Comparison of ENCODE assay signal across 9 cellular contexts in genomic region chr3:24365168-24365567, GRCh38.
DNase-seq lines count a peak whose midpoint lies in the region; ATAC-seq and TF ChIP-seq lines count a peak whose summit lies in the region.
"Had no signal": no experiment of that assay in that cellular context is flagged by ENCODE, and none has a peak within 500 bp of the region (broad histone marks: within the 10 kb centered on the region; RNA-seq: fewer than 3 reads in every experiment).

No MANE protein-coding gene starts in this region.

- H3K79me2 ChIP-seq in MM.1S (ENCODE audit: low read length) = no peaks in the 10 kb centered on the region

- H3K4me1 ChIP-seq in adrenal gland (replicated peaks in 1 of 2) = peaks cover 10 to 26% of the 10 kb centered on the region in 2 donors
- no peaks in the 10 kb centered on the region for H3K4me1 ChIP-seq in right cardiac atrium (ENCODE audit: control insufficient read depth, insufficient read depth, low read length)
- H3K4me1 ChIP-seq in MM.1S (ENCODE audit: low read length) = no peaks in the 10 kb centered on the region

- TF ChIP-seq POLR2A in adrenal gland (IDR thresholded peaks at IDR 0.05) = no peak

- H3K27ac ChIP-seq in adrenal gland (no peak overlapping the region), right cardiac atrium (ENCODE audit: low read length) (no peak overlapping the region), MM.1S (ENCODE audit: low read length) (no peak overlapping the region)

- ATAC-seq in right cardiac atrium (peak; percentile 91 to 97), HG03175 (IDR thresholded peaks at IDR 0.05; ENCODE audit: unreplicated experiment) (no peak)

- no peak overlapping the region for H3K4me2 ChIP-seq in MM.1S (ENCODE audit: low read depth, low read length)

- TF ChIP-seq CTCF in adrenal gland (IDR thresholded peaks at IDR 0.05) = peak in 1 of 6 experiments; percentile 27
- no peak for TF ChIP-seq CTCF in MM.1S (IDR thresholded peaks at IDR 0.05; ENCODE audit: low read length)

- H3K36me3 ChIP-seq in adrenal gland (replicated peaks in 1 of 2) (no peaks in the 10 kb centered on the region), MM.1S (replicated peaks; ENCODE audit: insufficient read depth, low read length) (no peaks in the 10 kb centered on the region)

- H3K9me3 ChIP-seq in adrenal gland (replicated peaks in 1 of 3) = no peaks in the 10 kb centered on the region
- H3K9me3 ChIP-seq in right cardiac atrium (ENCODE audit: control insufficient read depth, low read length) = no peaks in the 10 kb centered on the region
- H3K9me3 ChIP-seq in MM.1S (replicated peaks; ENCODE audit: insufficient read depth, low read length) = no peaks in the 10 kb centered on the region

- H2AFZ ChIP-seq in MM.1S (ENCODE audit: low read length) = no peak overlapping the region

- H3K27me3 ChIP-seq in adrenal gland = no peaks in the 10 kb centered on the region
- no peaks in the 10 kb centered on the region for H3K27me3 ChIP-seq in right cardiac atrium (ENCODE audit: control insufficient read depth, insufficient read depth)
- no peaks in the 10 kb centered on the region for H3K27me3 ChIP-seq in MM.1S (replicated peaks; ENCODE audit: insufficient read depth, low read length)

- no peaks in the 10 kb centered on the region for H3K9me2 ChIP-seq in MM.1S (replicated peaks; ENCODE audit: insufficient read depth, low read length)

- H3F3A ChIP-seq in MM.1S (ENCODE audit: insufficient read depth, low read length) = no peaks in the 10 kb centered on the region

- 0 to 3% (median 2%) methylated on average over 2 of the region's 2 CpGs for WGBS in adrenal gland, 4 donors
- 1% methylated on average over 2 of the region's 2 CpGs for WGBS in right cardiac atrium

- H4K20me1 ChIP-seq in MM.1S (ENCODE audit: insufficient read depth, low read length) = no peaks in the 10 kb centered on the region

- intact Hi-C loops in adrenal gland (cut with DNase I) = no loop called here
- intact Hi-C loops in right cardiac atrium (cut with DNase I) = no loop called here

- no peak overlapping the region for H3K9ac ChIP-seq in MM.1S (ENCODE audit: low read length)

- H3K4me3 ChIP-seq in adrenal gland (no peak overlapping the region), right cardiac atrium (ENCODE audit: low read length) (no peak overlapping the region), MM.1S (ENCODE audit: low read length) (no peak overlapping the region)

- peak; percentile 37 for DNase-seq in HPDE6-E6E7 (ENCODE audit: extremely low spot score)
- DNase-seq in adrenal gland = peak; percentile 56 to 78 (median 70)
- peak; percentile 45 to 64 (median 48) for DNase-seq in right cardiac atrium
- DNase-seq in smooth muscle cell of the brain vasculature (ENCODE audit: low read depth, low spot score) = peak; percentile 87
- no peak for DNase-seq in MM.1S
- DNase-seq in T-helper 2 cell = no peak
- no peak for DNase-seq in NCI-H1105 (lab: John Stamatoyannopoulos, UW)
- DNase-seq: NCI-H1092 treated with DMSO at 0.1 percent for 48 hours had no signal

Comparison
In these comparisons a context has a peak if more than half of its experiments do, and no peak if none do; other contexts are left out.
1. DNase-seq: peak in HPDE6-E6E7 (single experiment), adrenal gland (7 of 7), right cardiac atrium (3 of 3) and smooth muscle cell of the brain vasculature (single experiment); none in MM.1S (single experiment), T-helper 2 cell (0 of 5) and NCI-H1105 (single experiment).